Comparison of ENCODE assay signal across 1 cellular context in the genomic region with DNA sequence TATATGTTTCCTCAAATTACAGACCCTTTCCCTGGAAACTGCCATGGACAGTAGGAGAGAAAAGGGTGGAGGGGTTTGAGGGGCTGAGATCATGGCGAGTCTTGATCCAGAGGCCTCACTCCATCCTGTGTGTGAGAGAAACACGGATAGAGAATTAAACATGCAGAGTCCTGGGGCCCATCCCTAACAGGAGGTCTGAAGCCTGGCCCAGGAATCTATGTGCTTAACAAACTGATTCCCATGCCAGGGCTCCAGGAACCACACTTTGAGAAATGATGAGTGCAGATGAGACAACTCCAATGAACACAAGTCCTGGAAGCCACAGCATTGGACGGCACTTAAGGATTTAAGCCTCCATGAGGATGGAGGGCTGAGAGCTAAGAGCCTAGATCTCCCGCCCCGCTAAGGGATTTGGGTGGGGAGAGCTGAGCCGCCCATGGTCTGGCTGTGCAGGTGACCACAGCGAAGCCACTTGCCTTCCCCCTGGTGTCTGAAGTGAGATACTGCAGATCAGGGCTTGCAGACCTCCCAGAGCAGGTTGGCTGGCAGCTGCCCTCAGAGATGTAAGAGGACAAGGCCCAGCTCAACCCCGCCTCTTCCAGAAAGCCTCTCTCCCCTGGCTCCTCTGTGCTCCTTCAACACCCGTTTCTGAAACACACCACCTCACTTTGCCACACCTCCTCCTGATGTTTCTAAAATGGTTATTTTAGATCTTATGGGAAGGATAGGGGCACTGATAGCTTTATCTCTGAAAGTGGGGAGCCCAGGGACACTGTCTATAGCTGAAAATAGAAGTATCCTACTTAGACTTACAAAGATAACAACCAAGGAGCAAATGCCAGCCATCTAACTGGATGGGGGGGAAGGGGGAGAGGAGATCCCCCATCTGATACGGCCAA.
TF ChIP-seq lines count a peak whose summit lies in the region.

No MANE protein-coding gene starts in this region.

TF ChIP-seq in K562, 482 proteins besides CTCF, POLR2A, EP300 and RAD21 (continued from another document and continues in another):
- no peak for TF ChIP-seq PRMT5 (CRISPR knock-in tag; IDR thresholded peaks at IDR 0.05)
- no peak for TF ChIP-seq ZNF76 (CRISPR knock-in tag; IDR thresholded peaks at IDR 0.05; ENCODE audit: borderline replicate concordance)
- TF ChIP-seq SRF (CRISPR knock-in tag; IDR thresholded peaks at IDR 0.05): no peak
- TF ChIP-seq C11orf30 (IDR thresholded peaks at IDR 0.05; ENCODE audit: low read depth): no peak
- no peak for TF ChIP-seq CBX5 (IDR thresholded peaks at IDR 0.05; ENCODE audit: borderline replicate concordance, low read depth)
- no peak for TF ChIP-seq WHSC1 (IDR thresholded peaks at IDR 0.05; ENCODE audit: low read length)
- no peak for TF ChIP-seq POLR2G (IDR thresholded peaks at IDR 0.05; ENCODE audit: low read depth, low read length)
- peak in 1 of 2 experiments; percentile 28; a peak in 1 of 4 replicates for TF ChIP-seq RCOR1 (IDR thresholded peaks at IDR 0.05; ENCODE audit: borderline replicate concordance in 1 of 2, low read depth in 2 of 2, low read length in 2 of 2)
- no peak for TF ChIP-seq ARNT (IDR thresholded peaks at IDR 0.05)
- no peak for TF ChIP-seq ELF4 (CRISPR knock-in tag; IDR thresholded peaks at IDR 0.05)
- no peak for TF ChIP-seq CCAR2 (IDR thresholded peaks at IDR 0.05; ENCODE audit: low read depth, low read length)
- TF ChIP-seq PHTF2 (CRISPR knock-in tag; IDR thresholded peaks at IDR 0.05): no peak
- TF ChIP-seq, protein P1, sequence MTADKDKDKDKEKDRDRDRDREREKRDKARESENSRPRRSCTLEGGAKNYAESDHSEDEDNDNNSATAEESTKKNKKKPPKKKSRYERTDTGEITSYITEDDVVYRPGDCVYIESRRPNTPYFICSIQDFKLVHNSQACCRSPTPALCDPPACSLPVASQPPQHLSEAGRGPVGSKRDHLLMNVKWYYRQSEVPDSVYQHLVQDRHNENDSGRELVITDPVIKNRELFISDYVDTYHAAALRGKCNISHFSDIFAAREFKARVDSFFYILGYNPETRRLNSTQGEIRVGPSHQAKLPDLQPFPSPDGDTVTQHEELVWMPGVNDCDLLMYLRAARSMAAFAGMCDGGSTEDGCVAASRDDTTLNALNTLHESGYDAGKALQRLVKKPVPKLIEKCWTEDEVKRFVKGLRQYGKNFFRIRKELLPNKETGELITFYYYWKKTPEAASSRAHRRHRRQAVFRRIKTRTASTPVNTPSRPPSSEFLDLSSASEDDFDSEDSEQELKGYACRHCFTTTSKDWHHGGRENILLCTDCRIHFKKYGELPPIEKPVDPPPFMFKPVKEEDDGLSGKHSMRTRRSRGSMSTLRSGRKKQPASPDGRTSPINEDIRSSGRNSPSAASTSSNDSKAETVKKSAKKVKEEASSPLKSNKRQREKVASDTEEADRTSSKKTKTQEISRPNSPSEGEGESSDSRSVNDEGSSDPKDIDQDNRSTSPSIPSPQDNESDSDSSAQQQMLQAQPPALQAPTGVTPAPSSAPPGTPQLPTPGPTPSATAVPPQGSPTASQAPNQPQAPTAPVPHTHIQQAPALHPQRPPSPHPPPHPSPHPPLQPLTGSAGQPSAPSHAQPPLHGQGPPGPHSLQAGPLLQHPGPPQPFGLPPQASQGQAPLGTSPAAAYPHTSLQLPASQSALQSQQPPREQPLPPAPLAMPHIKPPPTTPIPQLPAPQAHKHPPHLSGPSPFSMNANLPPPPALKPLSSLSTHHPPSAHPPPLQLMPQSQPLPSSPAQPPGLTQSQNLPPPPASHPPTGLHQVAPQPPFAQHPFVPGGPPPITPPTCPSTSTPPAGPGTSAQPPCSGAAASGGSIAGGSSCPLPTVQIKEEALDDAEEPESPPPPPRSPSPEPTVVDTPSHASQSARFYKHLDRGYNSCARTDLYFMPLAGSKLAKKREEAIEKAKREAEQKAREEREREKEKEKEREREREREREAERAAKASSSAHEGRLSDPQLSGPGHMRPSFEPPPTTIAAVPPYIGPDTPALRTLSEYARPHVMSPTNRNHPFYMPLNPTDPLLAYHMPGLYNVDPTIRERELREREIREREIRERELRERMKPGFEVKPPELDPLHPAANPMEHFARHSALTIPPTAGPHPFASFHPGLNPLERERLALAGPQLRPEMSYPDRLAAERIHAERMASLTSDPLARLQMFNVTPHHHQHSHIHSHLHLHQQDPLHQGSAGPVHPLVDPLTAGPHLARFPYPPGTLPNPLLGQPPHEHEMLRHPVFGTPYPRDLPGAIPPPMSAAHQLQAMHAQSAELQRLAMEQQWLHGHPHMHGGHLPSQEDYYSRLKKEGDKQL (CRISPR knock-in tag; IDR thresholded peaks at IDR 0.05; ENCODE audit: borderline replicate concordance): no peak
- TF ChIP-seq ZFP36 (IDR thresholded peaks at IDR 0.05; ENCODE audit: low read depth, low read length, partially characterized antibody): peak; percentile 36
- no peak for TF ChIP-seq ZNF143 (CRISPR knock-in tag; IDR thresholded peaks at IDR 0.05)
- TF ChIP-seq RB1 (IDR thresholded peaks at IDR 0.05; ENCODE audit: low read depth): peak; percentile 67; the same call in 1 of the 2 replicates
- no peak for TF ChIP-seq ZNF24 (IDR thresholded peaks at IDR 0.05)
- TF ChIP-seq ZNF407 (IDR thresholded peaks at IDR 0.05; ENCODE audit: low read depth): no peak
- TF ChIP-seq ZBTB34 (CRISPR knock-in tag; IDR thresholded peaks at IDR 0.05): no peak
- no peak for TF ChIP-seq NCOR1 (IDR thresholded peaks at IDR 0.05)
- TF ChIP-seq KLF1 (tag; IDR thresholded peaks at IDR 0.05): no peak
- no peak for TF ChIP-seq SMARCC2 (IDR thresholded peaks at IDR 0.05; ENCODE audit: low read depth)
- no peak for TF ChIP-seq ZKSCAN3 (CRISPR knock-in tag; IDR thresholded peaks at IDR 0.05)
- no peak for TF ChIP-seq MITF (IDR thresholded peaks at IDR 0.05)
- no peak for TF ChIP-seq CAMTA2 (CRISPR knock-in tag; conservative IDR thresholded peaks at IDR 0.05)
- TF ChIP-seq MTA3 (IDR thresholded peaks at IDR 0.05; ENCODE audit: borderline replicate concordance): no peak; the same call in 1 of the 2 replicates
- TF ChIP-seq GABPA (tag; conservative IDR thresholded peaks at IDR 0.05; ENCODE audit: low read depth): no peak
- TF ChIP-seq TOE1 (IDR thresholded peaks at IDR 0.05; ENCODE audit: borderline replicate concordance): no peak
- no peak for TF ChIP-seq TOE1 (CRISPR knock-in tag; IDR thresholded peaks at IDR 0.05; ENCODE audit: borderline replicate concordance, low read depth)
- TF ChIP-seq HNRNPH1 (optimal IDR thresholded peaks at IDR 0.05; ENCODE audit: low read depth, low read length): no peak
- 0 out of 2 replicates have a peak, but pooled peaks have one; percentile 24 for TF ChIP-seq ZNF740 (CRISPR knock-in tag; IDR thresholded peaks at IDR 0.05)
- TF ChIP-seq ZNF740 (tag; IDR thresholded peaks at IDR 0.05): no peak
- TF ChIP-seq MED1 (CRISPR knock-in tag; IDR thresholded peaks at IDR 0.05; ENCODE audit: borderline replicate concordance): no peak
- TF ChIP-seq ARID1B (IDR thresholded peaks at IDR 0.05): no peak
- no peak for TF ChIP-seq KLF10 (CRISPR knock-in tag; IDR thresholded peaks at IDR 0.05)
